In the genomic region with DNA sequence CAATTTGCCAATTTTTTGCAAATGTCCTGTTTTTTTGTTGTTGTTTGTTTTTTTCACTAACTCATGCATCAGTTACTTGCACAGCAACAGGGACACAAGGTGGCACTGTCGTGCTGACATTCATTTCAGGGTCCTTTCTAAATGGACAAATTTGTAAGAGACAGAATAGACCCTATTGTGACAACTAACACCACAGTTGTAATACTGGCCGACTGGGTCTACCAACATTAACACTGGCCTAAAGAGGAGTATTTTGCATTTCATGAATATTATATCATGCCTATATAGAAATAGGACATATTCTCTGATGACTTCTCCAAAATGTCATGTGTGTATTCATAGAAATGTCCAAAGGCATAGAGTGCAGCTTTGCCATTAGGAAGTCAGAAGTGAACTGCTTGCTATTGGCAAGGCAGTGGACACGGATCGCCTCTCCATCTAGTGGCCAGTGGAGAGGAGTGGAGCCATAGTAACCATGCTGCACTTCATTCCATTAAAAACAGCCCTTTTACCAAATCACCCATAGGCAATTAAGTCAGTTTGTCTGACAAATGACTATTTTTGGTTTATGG, we compare ENCODE assay signal across 8 cellular contexts. TPM values are rescaled to one million over a fixed set of nuclear protein-coding genes. Genes with fewer than 3 reads are reported as not detected.
DNase-seq lines count a peak whose midpoint lies in the region; ATAC-seq and TF ChIP-seq lines count a peak whose summit lies in the region.

No MANE protein-coding gene starts in this region.

- peaks cover 3 to 15% (median 14%) of the 10 kb centered on the region in 3 donors for H3K4me1 Mint-ChIP-seq in naive B cell

- no peaks in the 10 kb centered on the region for H3K36me3 Mint-ChIP-seq in naive B cell

- peak overlapping the region in 1 of 6 donors; percentile 76 for H3K27ac Mint-ChIP-seq in naive B cell

- DNase-seq in AML-193 (lab: John Stamatoyannopoulos, UW): peak; percentile 77 to 88
- DNase-seq in NCI-H526 (lab: John Stamatoyannopoulos, UW): peak; percentile 58 to 80
- DNase-seq in activated CD8-positive, alpha-beta memory T cell treated with anti-CD3 and anti-CD28 coated beads, Interleukin-2, amount 50 U/mL, for 4 hours: peak; percentile 63
- peak; percentile 47 for DNase-seq in epithelial cell of esophagus (ENCODE audit: low read depth)
- peak; percentile 30 for DNase-seq in naive B cell

- ATAC-seq in GM18858 (IDR thresholded peaks at IDR 0.05; ENCODE audit: unreplicated experiment) (peak; percentile 74), HG03354 (IDR thresholded peaks at IDR 0.05; ENCODE audit: poor library complexity, severe bottlenecking, unreplicated experiment) (peak; percentile 89), naive B cell (ENCODE audit: low read depth in 2 of 2) (peak; percentile 63 to 67)

- peak; percentile 61 for TF ChIP-seq CTCF in epithelial cell of esophagus (IDR thresholded peaks at IDR 0.05; ENCODE audit: insufficient read depth, low read depth, low read length, missing control alignments)

- no peaks in the 10 kb centered on the region for H3K36me3 ChIP-seq in subcutaneous abdominal adipose tissue (ENCODE audit: control insufficient read depth in 5 of 5, insufficient read depth in 5 of 5, low read length in 5 of 5)

- H3K27ac ChIP-seq in subcutaneous abdominal adipose tissue (ENCODE audit: low read depth, low read length): peak overlapping the region; percentile 14

- H3K27me3 Mint-ChIP-seq in naive B cell: no peaks in the 10 kb centered on the region

- H3K9me3 ChIP-seq in subcutaneous abdominal adipose tissue (ENCODE audit: control insufficient read depth in 5 of 5, low read length in 5 of 5): no peaks in the 10 kb centered on the region

- peak overlapping the region in 1 of 5 donors; percentile 5 for H3K9ac ChIP-seq in subcutaneous abdominal adipose tissue (ENCODE audit: low read length in 5 of 5)

- H3K4me3 ChIP-seq in epithelial cell of esophagus (ENCODE audit: low read length) (no peak overlapping the region), subcutaneous abdominal adipose tissue (ENCODE audit: low read depth in 1 of 5, low read length in 5 of 5) (no peak overlapping the region)

- no peak overlapping the region for H3K4me3 Mint-ChIP-seq in naive B cell

- H3K4me1 ChIP-seq in subcutaneous abdominal adipose tissue (ENCODE audit: control insufficient read depth in 5 of 5, insufficient read depth in 5 of 5, low read length in 5 of 5): peaks cover 0 to 7% (median 0%) of the 10 kb centered on the region in 5 donors

- H3K9me3 Mint-ChIP-seq in naive B cell: no peaks in the 10 kb centered on the region

- H3K27me3 ChIP-seq in subcutaneous abdominal adipose tissue (ENCODE audit: control insufficient read depth in 5 of 5, insufficient read depth in 4 of 5, low read length in 5 of 5): no peaks in the 10 kb centered on the region

RNA-seq across cellular contexts. Expression of a gene that starts 54.8 kb away (rescaled TPM):
- polyA plus RNA-seq in naive B cell (ENCODE audit: low read depth in 6 of 6): 10 to 100 TPM; 20.4 to 38.5 (median 34.6) TPM

Comparison
In these comparisons a context has a peak if more than half of its experiments do, and no peak if none do; other contexts are left out.
1. DNase-seq: peak in every context shown above with its lines; median percentile 82 in AML-193; 69 in NCI-H526; 63 in activated CD8-positive, alpha-beta memory T cell treated with anti-CD3 and anti-CD28 coated beads, Interleukin-2, amount 50 U/mL, for 4 hours; 47 in epithelial cell of esophagus; 30 in naive B cell.